ENCODE assay signal across 10 cellular contexts in genomic region chr12:93109794-93110203, GRCh38.
DNase-seq lines count a peak whose midpoint lies in the region; ATAC-seq lines count a peak whose summit lies in the region.
"Had no signal": no experiment of that assay in that cellular context is flagged by ENCODE, and none has a peak within 500 bp of the region (broad histone marks: within the 10 kb centered on the region; RNA-seq: fewer than 3 reads in every experiment).

No MANE protein-coding gene starts in this region.

- DNase-seq in NCI-H446 (lab: John Stamatoyannopoulos, UW) (peak; percentile 58 to 81), NCI-H446 treated with DMSO at 0.1 percent for 48 hours (lab: John Stamatoyannopoulos, UW) (no peak), DMS 273 (lab: John Stamatoyannopoulos, UW; ENCODE audit: unreplicated experiment) (no peak)
- DNase-seq in stimulated activated CD4-positive, alpha-beta T cell treated with anti-CD3 and anti-CD28 coated beads, Interleukin-2, amount 100 ng/mL, for 24 hours: peak; percentile 21 to 54
- DNase-seq: effector CD8-positive, alpha-beta T cell had no signal

- peak overlapping the region; percentile 39 for H3K27ac ChIP-seq in cingulate gyrus (ENCODE audit: low read depth, low read length)

- ATAC-seq in HG02642 (IDR thresholded peaks at IDR 0.05; ENCODE audit: poor library complexity, unreplicated experiment) (peak; percentile 57), HG02571 (IDR thresholded peaks at IDR 0.05; ENCODE audit: unreplicated experiment) (no peak), HG02852 (IDR thresholded peaks at IDR 0.05; ENCODE audit: unreplicated experiment) (no peak)
- ATAC-seq: naive thymus-derived CD4-positive, alpha-beta T cell had no signal

Comparison
In these comparisons a context has a peak if more than half of its experiments do, and no peak if none do; other contexts are left out.
1. DNase-seq: peak in NCI-H446 (2 of 2) and stimulated activated CD4-positive, alpha-beta T cell treated with anti-CD3 and anti-CD28 coated beads, Interleukin-2, amount 100 ng/mL, for 24 hours (2 of 2); none in NCI-H446 treated with DMSO at 0.1 percent for 48 hours (single experiment) and DMS 273 (single experiment).